In the genomic region with DNA sequence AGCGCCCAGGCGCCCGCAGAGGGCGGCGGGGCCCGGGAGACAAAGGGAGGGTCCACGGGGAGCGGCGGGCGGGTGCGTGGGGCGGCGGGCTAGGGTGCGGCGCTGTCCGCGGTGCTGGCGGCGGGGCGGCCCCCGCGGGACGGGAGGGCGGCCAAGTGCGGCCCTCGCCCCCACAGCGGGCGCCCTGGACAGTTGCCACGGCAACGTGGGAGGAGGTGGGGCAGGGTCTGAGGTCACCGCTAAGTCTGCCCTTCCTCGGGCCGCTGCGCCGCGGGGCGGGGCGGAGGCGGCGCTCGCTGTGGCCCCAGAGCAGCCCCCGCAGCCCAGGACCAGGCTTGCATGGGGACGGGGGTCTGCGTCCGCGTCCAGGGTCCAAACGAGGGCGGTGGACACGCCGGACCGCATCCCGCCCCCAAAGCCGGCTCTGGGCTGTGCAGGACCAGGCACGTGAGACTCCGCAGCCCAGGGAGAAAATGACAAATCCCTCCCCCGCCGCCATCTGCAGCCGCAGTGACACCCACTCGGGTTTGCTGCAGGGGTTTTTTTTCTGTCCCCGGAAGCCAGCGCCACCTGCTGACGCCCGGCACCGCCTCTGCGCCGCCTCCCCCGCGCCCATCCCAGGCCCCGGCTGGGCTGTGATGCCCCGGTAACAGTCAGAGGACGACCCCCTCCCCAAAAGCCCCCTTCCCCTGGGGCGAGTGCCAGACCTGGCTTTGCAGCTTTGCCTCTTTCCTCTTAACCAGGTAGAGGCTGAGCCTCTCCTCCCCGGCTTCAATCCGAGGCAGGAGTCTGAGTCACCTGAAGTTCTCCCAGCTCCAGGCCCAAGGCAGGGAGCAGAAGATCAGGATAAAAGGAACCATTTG, we compare ENCODE assay signal across 8 cellular contexts. TPM values are rescaled to one million over a fixed set of nuclear protein-coding genes. Genes with fewer than 3 reads are reported as not detected.
DNase-seq lines count a peak whose midpoint lies in the region; TF ChIP-seq lines count a peak whose summit lies in the region.

No MANE protein-coding gene starts in this region.

- DNase-seq in GM12865 (ENCODE audit: low read depth) (peak; percentile 71), T-helper 22 cell (ENCODE audit: low read depth) (peak; percentile 46), ascending aorta (ENCODE audit: low spot score in 2 of 2) (no peak), immature natural killer cell (peak; percentile 64 to 66 (median 65)), SKM-1 treated with dmso at 0.1 percent for 144 hours (lab: John Stamatoyannopoulos, UW; ENCODE audit: unreplicated experiment) (no peak), NCI-H510A (lab: John Stamatoyannopoulos, UW) (no peak)
- DNase-seq in Jurkat, Clone E6-1 (ENCODE audit: low read depth, low spot score): peak; percentile 39
- peak; percentile 70 for DNase-seq in stimulated activated CD4-positive, alpha-beta T cell treated with anti-CD3 and anti-CD28 coated beads, Interleukin-4, amount 100 ng/mL, for 24 hours

- H3K4me1 Mint-ChIP-seq in immature natural killer cell: peaks cover 0 to 12% of the 10 kb centered on the region in 2 donors

- peaks cover 52% of the 10 kb centered on the region for H3K27me3 ChIP-seq in ascending aorta

- peaks cover 6 to 13% of the 10 kb centered on the region in 2 donors for H3K4me1 ChIP-seq in ascending aorta

- peaks cover 7 to 14% (median 12%) of the 10 kb centered on the region in 3 donors for H3K27me3 Mint-ChIP-seq in immature natural killer cell (ENCODE audit: low read depth in 3 of 3)

- TF ChIP-seq CTCF in GM12865 (IDR thresholded peaks at IDR 0.05; ENCODE audit: insufficient read depth, low read depth, low read length, missing control alignments) (peak; percentile 66), ascending aorta (IDR thresholded peaks at IDR 0.05) (peak; percentile 8 to 53 (median 10))

- H3K4me3 ChIP-seq in GM12865 (ENCODE audit: low read depth, low read length): peak overlapping the region; percentile 5; the same call in 1 of the 2 replicates
- H3K4me3 ChIP-seq in Jurkat, Clone E6-1 (ENCODE audit: low read length): peak overlapping the region; percentile 30
- H3K4me3 ChIP-seq in ascending aorta: peak overlapping the region; percentile 26 to 54

- H3K9me3 Mint-ChIP-seq in immature natural killer cell: no peaks in the 10 kb centered on the region

- no peaks in the 10 kb centered on the region for H3K36me3 Mint-ChIP-seq in immature natural killer cell

- peak overlapping the region; percentile 54 to 72 (median 63) for H3K4me3 Mint-ChIP-seq in immature natural killer cell

- no peak overlapping the region for H3K27ac ChIP-seq in ascending aorta

- no peak overlapping the region for H3K27ac Mint-ChIP-seq in immature natural killer cell

- intact Hi-C loops in ascending aorta (cut with DNase I): loop anchor here (2.0 kb wide), 1 partner anchor 122 kb away; no protein-coding TSS in a partner anchor

- no peaks in the 10 kb centered on the region for H3K36me3 ChIP-seq in ascending aorta

- H3K9me3 ChIP-seq in ascending aorta: no peaks in the 10 kb centered on the region

RNA-seq across cellular contexts. Expression of gene YTHDF1, which starts 36.8 kb away (rescaled TPM):
- polyA plus RNA-seq in Jurkat, Clone E6-1 (2012; ENCODE audit: insufficient read depth, insufficient read length): 24.9 TPM
- 14.2 TPM for total RNA-seq in ascending aorta
- polyA plus RNA-seq in immature natural killer cell: 10 to 100 TPM; 22.6 to 30.7 (median 24.1) TPM

RNA-seq across cellular contexts. Expression of gene BIRC7, which starts 56.6 kb away (rescaled TPM):
- polyA plus RNA-seq in Jurkat, Clone E6-1 (2012; ENCODE audit: insufficient read depth, insufficient read length): not detected
- not detected for total RNA-seq in ascending aorta
- not detected for polyA plus RNA-seq in immature natural killer cell

Comparison
In these comparisons a context has a peak if more than half of its experiments do, and no peak if none do; other contexts are left out.
1. DNase-seq: peak in GM12865 (single experiment), Jurkat, Clone E6-1 (single experiment), T-helper 22 cell (single experiment), immature natural killer cell (3 of 3) and stimulated activated CD4-positive, alpha-beta T cell treated with anti-CD3 and anti-CD28 coated beads, Interleukin-4, amount 100 ng/mL, for 24 hours (single experiment); none in ascending aorta (0 of 2), SKM-1 treated with dmso at 0.1 percent for 144 hours (single experiment) and NCI-H510A (single experiment).
2. Peak in every context shown above with its lines, with median percentiles within 50 percentile points of each other: H3K4me3 ChIP-seq.